Comparison of ENCODE assay signal across 22 cellular contexts in genomic region chr6:138815221-138815620, GRCh38. TPM values are rescaled to one million over a fixed set of nuclear protein-coding genes. Genes with fewer than 3 reads are reported as not detected.
DNase-seq lines count a peak whose midpoint lies in the region; ATAC-seq, FAIRE-seq and TF ChIP-seq lines count a peak whose summit lies in the region.
"Had no signal": no experiment of that assay in that cellular context is flagged by ENCODE, and none has a peak within 500 bp of the region (broad histone marks: within the 10 kb centered on the region; RNA-seq: fewer than 3 reads in every experiment).

No MANE protein-coding gene starts in this region.

- H3K27ac ChIP-seq in keratinocyte (ENCODE audit: control insufficient read depth, insufficient read depth, low read length): no peak overlapping the region
- no peak overlapping the region for H3K27ac ChIP-seq in H9 (ENCODE audit: insufficient read length, low read depth, low read length)
- no peak overlapping the region for H3K27ac ChIP-seq in coronary artery
- H3K27ac ChIP-seq: KMS-11, SK-N-MC had no signal

- H3K36me3 Mint-ChIP-seq in stimulated activated naive B cell treated with anti-CD40 and anti-IgM and Interleukin-4, amounts not matched to agents 10 μg/mL and 1 μg/mL and 100 μg/mL, for 72 hours: no peaks in the 10 kb centered on the region
- no peaks in the 10 kb centered on the region for H3K36me3 Mint-ChIP-seq in H9 (ENCODE audit: insufficient read depth in 1 of 3, low read depth in 3 of 3)
- H3K36me3 Mint-ChIP-seq: CD4-positive, alpha-beta memory T cell had no signal

- no peaks in the 10 kb centered on the region for H3K79me1 ChIP-seq in H9 (ENCODE audit: insufficient read depth, low read depth, low read length, poor library complexity, severe bottlenecking)

- H3K27me3 ChIP-seq in keratinocyte (ENCODE audit: control insufficient read depth, extremely low read depth, insufficient read depth, low read length) (no peaks in the 10 kb centered on the region), H9 (ENCODE audit: insufficient read depth, low read length) (no peaks in the 10 kb centered on the region)

- no peak overlapping the region for H2BK15ac ChIP-seq in H9 (ENCODE audit: low read depth, low read length)

- no peak overlapping the region for H3K4me2 ChIP-seq in keratinocyte (ENCODE audit: control insufficient read depth, extremely low read depth, insufficient read depth, low read depth, low read length)
- H3K4me2 ChIP-seq in H9 (ENCODE audit: insufficient read depth, insufficient read length, low read length): no peak overlapping the region
- H3K4me2 ChIP-seq: GM23338, KMS-11 had no signal

- H3T11ph ChIP-seq in H9 (ENCODE audit: low read length): no peak overlapping the region

- H3K18ac ChIP-seq in H9 (ENCODE audit: insufficient read length, low read depth, low read length): no peak overlapping the region

- H3K79me2 ChIP-seq in keratinocyte (ENCODE audit: control insufficient read depth, insufficient read depth, low read length) (no peaks in the 10 kb centered on the region), H9 (ENCODE audit: insufficient read depth, low read length) (no peaks in the 10 kb centered on the region)

- peak overlapping the region; percentile 2 for H2AFZ ChIP-seq in keratinocyte (ENCODE audit: control insufficient read depth, low read length)
- H2AFZ ChIP-seq in H9 (ENCODE audit: low read length): no peak overlapping the region
- H2AFZ ChIP-seq: GM23338 had no signal

- H2BK5ac ChIP-seq in H9 (ENCODE audit: insufficient read length, low read length): no peak overlapping the region

- TF ChIP-seq CTCF in keratinocyte (optimal IDR thresholded peaks at IDR 0.05 in 1 of 3, IDR thresholded peaks at IDR 0.05 in 1 of 3, conservative IDR thresholded peaks at IDR 0.05 in 1 of 3; ENCODE audit: extremely low read depth in 1 of 3, insufficient read depth in 2 of 3, low read length in 3 of 3) (no peak), H9 (conservative IDR thresholded peaks at IDR 0.05) (no peak), coronary artery (IDR thresholded peaks at IDR 0.05) (no peak)

- no peak overlapping the region for H4K91ac ChIP-seq in H9 (ENCODE audit: insufficient read length, low read depth, low read length)

- no peaks in the 10 kb centered on the region for H3K36me3 ChIP-seq in keratinocyte (ENCODE audit: control insufficient read depth in 2 of 2, extremely low read depth in 1 of 2, insufficient read depth in 2 of 2, low read length in 2 of 2)

- H3K4me1 Mint-ChIP-seq in stimulated activated naive B cell treated with anti-CD40 and anti-IgM and Interleukin-4, amounts not matched to agents 10 μg/mL and 1 μg/mL and 100 μg/mL, for 72 hours: peaks cover 30 to 42% of the 10 kb centered on the region in 2 donors
- H3K4me1 Mint-ChIP-seq in H9: peaks cover 17 to 23% of the 10 kb centered on the region in 2 experiments

- peaks cover 42% of the 10 kb centered on the region for H3K4me1 ChIP-seq in keratinocyte (ENCODE audit: control insufficient read depth, extremely low read depth, insufficient read depth, low read length)
- peaks cover 5% of the 10 kb centered on the region; the same call in 1 of the 2 replicates for H3K4me1 ChIP-seq in H9 (ENCODE audit: insufficient read depth, low read length)

- dilution Hi-C loops in keratinocyte (cut with MboI; ENCODE audit: extremely low pct_ligation_motif_present, low sequenced_read_pairs): no loop called here

- H2BK12ac ChIP-seq in H9 (ENCODE audit: insufficient read length, low read depth, low read length): no peak overlapping the region

- no peak overlapping the region for H3K14ac ChIP-seq in H9 (ENCODE audit: insufficient read depth, low read length)

- H3K27ac Mint-ChIP-seq in stimulated activated naive B cell treated with anti-CD40 and anti-IgM and Interleukin-4, amounts not matched to agents 10 μg/mL and 1 μg/mL and 100 μg/mL, for 72 hours: peak overlapping the region; percentile 25
- H3K27ac Mint-ChIP-seq in H9: no peak overlapping the region
- H3K27ac Mint-ChIP-seq: GM23338, HFFc6 had no signal

- H3K23ac ChIP-seq in H9 (ENCODE audit: insufficient read length, low read depth, low read length): no peak overlapping the region

- H3K4me3 Mint-ChIP-seq in stimulated activated naive B cell treated with anti-CD40 and anti-IgM and Interleukin-4, amounts not matched to agents 10 μg/mL and 1 μg/mL and 100 μg/mL, for 72 hours: no peak overlapping the region
- H3K4me3 Mint-ChIP-seq in H9: no peak overlapping the region
- H3K4me3 Mint-ChIP-seq: CD4-positive, alpha-beta memory T cell; GM23338; HFFc6 had no signal

- no peak overlapping the region for H2BK20ac ChIP-seq in H9 (ENCODE audit: low read depth, low read length, poor library complexity, severe bottlenecking)

- H3K9me1 ChIP-seq in keratinocyte (ENCODE audit: control insufficient read depth, extremely low read depth, insufficient read depth, low read length): no peaks in the 10 kb centered on the region

- no CpG with 5 or more reads among the region's 6 CpGs for WGBS in H9 (ENCODE audit: extremely low coverage, insufficient read length, low lambda C conversion rate)

- no peaks in the 10 kb centered on the region for H3K9me3 Mint-ChIP-seq in stimulated activated naive B cell treated with anti-CD40 and anti-IgM and Interleukin-4, amounts not matched to agents 10 μg/mL and 1 μg/mL and 100 μg/mL, for 72 hours
- no peaks in the 10 kb centered on the region for H3K9me3 Mint-ChIP-seq in H9
- H3K9me3 Mint-ChIP-seq: CD4-positive, alpha-beta memory T cell; GM23338; HFFc6 had no signal

- DNase-seq in NCI-H2171 treated with DMSO at 0.1 percent for 48 hours (lab: John Stamatoyannopoulos, UW) (peak; percentile 66), NCI-H2171 (lab: John Stamatoyannopoulos, UW) (no peak), NCI-H146 treated with DMSO at 0.1 percent for 48 hours (lab: John Stamatoyannopoulos, UW; ENCODE audit: unreplicated experiment) (peak; percentile 40), keratinocyte (ENCODE audit: low read depth, low spot score) (no peak), H9 (no peak), coronary artery (ENCODE audit: low spot score) (no peak), hippocampal formation (lab: John Stamatoyannopoulos, UW) (no peak)
- DNase-seq in stimulated activated naive B cell treated with anti-CD40 and anti-IgM and Interleukin-4, amounts not matched to agents 10 μg/mL and 1 μg/mL and 100 μg/mL, for 72 hours: no peak
- DNase-seq: Calu3; CD4-positive, alpha-beta memory T cell; DMS79 treated with DMSO at 0.1 percent for 48 hours; HFFc6; NCI-H1436; NCI-H2081; NCI-H774 had no signal

- no peak overlapping the region for H2BK120ac ChIP-seq in H9 (ENCODE audit: low read depth, low read length, poor library complexity, severe bottlenecking)

- no peak overlapping the region for H4K8ac ChIP-seq in H9 (replicated peaks; ENCODE audit: insufficient read length, low read depth, low read length)

- H3K9ac ChIP-seq in keratinocyte (ENCODE audit: control insufficient read depth, extremely low read depth, insufficient read depth, low read length) (no peak overlapping the region), H9 (ENCODE audit: extremely low read depth, insufficient read length, low read length) (no peak overlapping the region)
- H3K9ac ChIP-seq: KMS-11 had no signal

- H3K23me2 ChIP-seq in H9 (ENCODE audit: insufficient read length, low read depth, low read length, poor library complexity, severe bottlenecking): no peaks in the 10 kb centered on the region

- no peak for FAIRE-seq in keratinocyte (lab: Jason Lieb, UNC)

- H3K9me3 ChIP-seq in keratinocyte (ENCODE audit: control insufficient read depth, low read depth, low read length) (no peaks in the 10 kb centered on the region), H9 (ENCODE audit: control insufficient read depth, low read depth, low read length) (no peaks in the 10 kb centered on the region)

- no peak overlapping the region for H3K4ac ChIP-seq in H9 (ENCODE audit: low read depth, low read length)

- H4K20me1 ChIP-seq in keratinocyte (ENCODE audit: control insufficient read depth, extremely low read depth, insufficient read depth, low read length) (no peaks in the 10 kb centered on the region), H9 (ENCODE audit: control insufficient read depth, insufficient read depth, insufficient read length) (no peaks in the 10 kb centered on the region)

- ATAC-seq in stimulated activated naive B cell treated with anti-CD40 and anti-IgM and Interleukin-4, amounts not matched to agents 10 μg/mL and 1 μg/mL and 100 μg/mL, for 72 hours (replicated peaks): no peak

- H2AK5ac ChIP-seq in H9 (ENCODE audit: insufficient read length, low read length): no peak overlapping the region

- H3K4me3 ChIP-seq in keratinocyte (ENCODE audit: control insufficient read depth in 2 of 3, extremely low read depth in 1 of 3, insufficient read depth in 2 of 3, low read depth in 1 of 3, low read length in 3 of 3) (no peak overlapping the region), coronary artery (no peak overlapping the region)
- H3K4me3 ChIP-seq: GM23338, SK-N-MC had no signal

- no peak overlapping the region for H4K5ac ChIP-seq in H9 (ENCODE audit: insufficient read length, low read depth, low read length)

- H3K56ac ChIP-seq in H9 (ENCODE audit: insufficient read length, low read depth, low read length): no peak overlapping the region

- H3K27me3 Mint-ChIP-seq in stimulated activated naive B cell treated with anti-CD40 and anti-IgM and Interleukin-4, amounts not matched to agents 10 μg/mL and 1 μg/mL and 100 μg/mL, for 72 hours: peaks cover 0 to 3% of the 10 kb centered on the region in 2 donors
- no peaks in the 10 kb centered on the region for H3K27me3 Mint-ChIP-seq in H9 (ENCODE audit: low read depth)

RNA-seq across cellular contexts. Expression of gene ECT2L, which starts 19.3 kb away (rescaled TPM):
- polyA plus RNA-seq in keratinocyte: 0.01 to 0.06 TPM in 2 of 3 replicates, not detected in the other
- polyA plus RNA-seq in keratinocyte (2011; ENCODE audit: low read depth): 0.12 TPM
- polyA plus RNA-seq in keratinocyte (2011; cell fraction: cytosol; rRNA removed): 0.01 TPM in 1 of 2 replicates, not detected in the other
- 0.04 and 0.05 TPM in 2 replicates for polyA plus RNA-seq in keratinocyte (2011; cell fraction: nucleus; rRNA removed)
- polyA plus RNA-seq in keratinocyte (2012; ENCODE audit: low replicate concordance): 0.16 TPM in 1 of 2 replicates, not detected in the other
- polyA minus RNA-seq in keratinocyte: 0.03 to 0.06 TPM in 2 of 3 replicates, not detected in the other
- not detected for polyA minus RNA-seq in keratinocyte (2011; cell fraction: cytosol; rRNA and poly(A)+ RNA removed)
- not detected in 2 replicates for polyA minus RNA-seq in keratinocyte (2011; cell fraction: nucleus; rRNA and poly(A)+ RNA removed)
- total RNA-seq in H9 (2021): not detected in 2 replicates
- total RNA-seq: A172; Calu3; CD4-positive, alpha-beta memory T cell; G401; HFFc6; M059J had no signal
- polyA plus RNA-seq: BJ had no signal

RNA-seq across cellular contexts. Expression of gene CCDC28A, which starts 41.7 kb away (rescaled TPM):
- 5.8 to 8.9 TPM (median 6.6 TPM) in 3 replicates for polyA plus RNA-seq in keratinocyte
- 6.5 TPM for polyA plus RNA-seq in keratinocyte (2011; ENCODE audit: low read depth)
- polyA plus RNA-seq in keratinocyte (2011; cell fraction: cytosol; rRNA removed): 6.5 and 12.5 TPM in 2 replicates
- polyA plus RNA-seq in keratinocyte (2011; cell fraction: nucleus; rRNA removed): 4.6 and 7.1 TPM in 2 replicates
- 6.2 and 14.4 TPM in 2 replicates for polyA plus RNA-seq in keratinocyte (2012; ENCODE audit: low replicate concordance)
- polyA minus RNA-seq in keratinocyte: 0.85 to 5.4 TPM (median 4.6 TPM) in 3 replicates
- polyA minus RNA-seq in keratinocyte (2011; cell fraction: cytosol; rRNA and poly(A)+ RNA removed): 2.1 TPM
- polyA minus RNA-seq in keratinocyte (2011; cell fraction: nucleus; rRNA and poly(A)+ RNA removed): 0.53 and 1.5 TPM in 2 replicates
- 12.0 and 12.9 TPM in 2 replicates for total RNA-seq in H9 (2021)

Comparison
In these comparisons a context has a peak if more than half of its experiments do, and no peak if none do; other contexts are left out.
1. DNase-seq: peak in NCI-H2171 treated with DMSO at 0.1 percent for 48 hours (single experiment) and NCI-H146 treated with DMSO at 0.1 percent for 48 hours (single experiment); none in NCI-H2171 (single experiment), keratinocyte (single experiment), stimulated activated naive B cell treated with anti-CD40 and anti-IgM and Interleukin-4, amounts not matched to agents 10 μg/mL and 1 μg/mL and 100 μg/mL, for 72 hours (single experiment), H9 (single experiment), coronary artery (single experiment) and hippocampal formation (0 of 2).